ENCODE assay signal across 8 cellular contexts in the genomic region with DNA sequence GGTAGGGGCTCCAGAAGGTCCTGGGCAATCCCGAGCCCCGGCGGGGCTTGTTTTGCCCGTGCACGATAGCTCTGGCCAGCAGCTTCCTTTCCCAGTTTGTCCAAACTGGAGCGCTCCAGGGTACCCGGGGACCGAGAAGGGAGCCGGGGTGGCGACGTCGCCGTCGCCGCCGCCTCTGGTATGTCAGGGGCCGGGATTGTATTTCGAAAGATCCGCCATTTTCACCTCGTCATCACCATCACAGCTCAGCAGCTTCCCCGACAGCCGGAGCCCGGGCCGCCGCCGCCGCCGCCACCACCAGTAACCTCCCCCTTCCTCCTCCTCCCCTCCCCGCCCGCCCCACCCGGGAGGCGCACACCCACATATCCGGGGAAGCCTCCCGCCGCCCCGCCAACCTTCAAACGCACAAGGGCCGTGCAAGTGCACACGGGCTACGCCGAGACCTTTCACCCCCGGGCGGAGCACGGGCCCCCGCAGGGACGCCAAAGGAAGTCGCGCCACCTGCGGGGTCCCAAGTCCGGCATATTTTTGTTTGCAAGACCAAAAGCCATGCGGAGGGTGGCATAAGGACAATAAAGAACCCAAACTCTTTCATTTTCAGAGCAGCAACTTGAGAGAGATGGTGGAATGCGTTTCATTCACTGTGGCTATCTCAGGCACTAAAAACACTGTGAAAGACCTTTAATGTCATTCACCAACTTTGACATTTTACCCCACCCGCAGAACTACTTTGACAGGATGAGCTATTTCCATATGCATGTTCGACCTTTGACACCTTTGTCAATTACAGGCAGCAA. TPM values are rescaled to one million over a fixed set of nuclear protein-coding genes. Genes with fewer than 3 reads are reported as not detected.
DNase-seq lines count a peak whose midpoint lies in the region; ATAC-seq and TF ChIP-seq lines count a peak whose summit lies in the region.

A gene (minus strand): TSS at position 302 of the 797 bp plus-strand sequence. CDS start 25,979 bp downstream, outside the sequence.

- DNase-seq in GM19240 (ENCODE audit: insufficient read length, low spot score) (peak; percentile 63), activated T-cell treated with anti-CD3 and anti-CD28 coated beads for 48 hours (ENCODE audit: low read depth) (peak; percentile 75), epithelial cell of prostate (ENCODE audit: low read depth, low spot score) (no peak)
- peak; percentile 48 to 75 for DNase-seq in stimulated activated CD8-positive, alpha-beta memory T cell treated with anti-CD3 and anti-CD28 coated beads, Interleukin-4, amount 100 ng/mL, for 4 hours (ENCODE audit: low read depth in 2 of 2, low spot score in 1 of 2)

- no peaks in the 10 kb centered on the region for H3K36me3 ChIP-seq in mucosa of rectum (ENCODE audit: control insufficient read depth in 2 of 2, insufficient read depth in 2 of 2, low read length in 2 of 2)

- peak; percentile 36 for ATAC-seq in HG03520 (IDR thresholded peaks at IDR 0.05; ENCODE audit: unreplicated experiment)

- H3K4me1 ChIP-seq in mucosa of rectum (ENCODE audit: control insufficient read depth in 2 of 2, insufficient read depth in 2 of 2, low read length in 2 of 2): peaks cover 22 to 24% of the 10 kb centered on the region in 2 donors

- H3K9me3 ChIP-seq in mucosa of rectum (ENCODE audit: control insufficient read depth in 2 of 2, low read length in 2 of 2): no peaks in the 10 kb centered on the region

- TF ChIP-seq CTCF in C4-2B (conservative IDR thresholded peaks at IDR 0.05): no peak

- no peaks in the 10 kb centered on the region for H3K27me3 ChIP-seq in mucosa of rectum (ENCODE audit: control insufficient read depth in 2 of 2, insufficient read depth in 2 of 2, low read length in 2 of 2)

- peak within 1 kb of the TSS; percentile 86 for H3K27ac ChIP-seq in C4-2B
- peak within 1 kb of the TSS; percentile 74 for H3K27ac ChIP-seq in epithelial cell of prostate
- H3K27ac ChIP-seq in mucosa of rectum (ENCODE audit: low read depth in 2 of 2, low read length in 2 of 2): peak within 1 kb of the TSS; percentile 85 to 90

- H3K9ac ChIP-seq in mucosa of rectum (ENCODE audit: low read depth in 1 of 2, low read length in 2 of 2): peak within 1 kb of the TSS; percentile 79 to 84

- peak within 1 kb of the TSS; percentile 84 to 88 for H3K4me3 ChIP-seq in mucosa of rectum (ENCODE audit: low read length in 2 of 2)

TF ChIP-seq in PFSK-1, 5 proteins besides CTCF, POLR2A, EP300 and RAD21:
- TF ChIP-seq TAF1 (IDR thresholded peaks at IDR 0.05; ENCODE audit: borderline replicate concordance, insufficient read depth, low read length) (0 out of 2 replicates have a peak, but pooled peaks have one; percentile 26), POLR2AphosphoS5 (IDR thresholded peaks at IDR 0.05; ENCODE audit: low read depth, low read length) (no peak; the same call in 1 of the 2 replicates)
- TF ChIP-seq, protein P1, sequence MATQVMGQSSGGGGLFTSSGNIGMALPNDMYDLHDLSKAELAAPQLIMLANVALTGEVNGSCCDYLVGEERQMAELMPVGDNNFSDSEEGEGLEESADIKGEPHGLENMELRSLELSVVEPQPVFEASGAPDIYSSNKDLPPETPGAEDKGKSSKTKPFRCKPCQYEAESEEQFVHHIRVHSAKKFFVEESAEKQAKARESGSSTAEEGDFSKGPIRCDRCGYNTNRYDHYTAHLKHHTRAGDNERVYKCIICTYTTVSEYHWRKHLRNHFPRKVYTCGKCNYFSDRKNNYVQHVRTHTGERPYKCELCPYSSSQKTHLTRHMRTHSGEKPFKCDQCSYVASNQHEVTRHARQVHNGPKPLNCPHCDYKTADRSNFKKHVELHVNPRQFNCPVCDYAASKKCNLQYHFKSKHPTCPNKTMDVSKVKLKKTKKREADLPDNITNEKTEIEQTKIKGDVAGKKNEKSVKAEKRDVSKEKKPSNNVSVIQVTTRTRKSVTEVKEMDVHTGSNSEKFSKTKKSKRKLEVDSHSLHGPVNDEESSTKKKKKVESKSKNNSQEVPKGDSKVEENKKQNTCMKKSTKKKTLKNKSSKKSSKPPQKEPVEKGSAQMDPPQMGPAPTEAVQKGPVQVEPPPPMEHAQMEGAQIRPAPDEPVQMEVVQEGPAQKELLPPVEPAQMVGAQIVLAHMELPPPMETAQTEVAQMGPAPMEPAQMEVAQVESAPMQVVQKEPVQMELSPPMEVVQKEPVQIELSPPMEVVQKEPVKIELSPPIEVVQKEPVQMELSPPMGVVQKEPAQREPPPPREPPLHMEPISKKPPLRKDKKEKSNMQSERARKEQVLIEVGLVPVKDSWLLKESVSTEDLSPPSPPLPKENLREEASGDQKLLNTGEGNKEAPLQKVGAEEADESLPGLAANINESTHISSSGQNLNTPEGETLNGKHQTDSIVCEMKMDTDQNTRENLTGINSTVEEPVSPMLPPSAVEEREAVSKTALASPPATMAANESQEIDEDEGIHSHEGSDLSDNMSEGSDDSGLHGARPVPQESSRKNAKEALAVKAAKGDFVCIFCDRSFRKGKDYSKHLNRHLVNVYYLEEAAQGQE (IDR thresholded peaks at IDR 0.05; ENCODE audit: insufficient read depth in 1 of 2, low read depth in 2 of 2, low read length in 2 of 2): peak in 1 of 2 experiments; percentile 15; a peak in 1 of 4 replicates

RNA-seq across cellular contexts. Expression of the gene that starts here (rescaled TPM):
- 6.0 TPM for polyA plus RNA-seq in PFSK-1 (2012; ENCODE audit: insufficient read length, low read depth)
